ENCODE assay signal across 21 cellular contexts in genomic region chr2:1282552-1282951, GRCh38.
DNase-seq lines count a peak whose midpoint lies in the region; ATAC-seq and TF ChIP-seq lines count a peak whose summit lies in the region.
"Had no signal": no experiment of that assay in that cellular context is flagged by ENCODE, and none has a peak within 500 bp of the region (broad histone marks: within the 10 kb centered on the region; RNA-seq: fewer than 3 reads in every experiment).

No MANE protein-coding gene starts in this region.

- H3K4me3 ChIP-seq in HEK293 (ENCODE audit: low read depth, low read length) (no peak overlapping the region), brain microvascular endothelial cell (ENCODE audit: low read depth, low read length) (no peak overlapping the region)
- H3K4me3 ChIP-seq: GM12878, hepatocyte, lower lobe of right lung, mucosa of descending colon, sigmoid colon had no signal

- POLR2A ChIA-PET in HEK293 (lab: Yijun Ruan, JAX) = no interaction called here

- peak; percentile 10 for ATAC-seq in sciatic nerve
- ATAC-seq in HG03025 (IDR thresholded peaks at IDR 0.05; ENCODE audit: low FRiP score, unreplicated experiment) = no peak
- ATAC-seq in HG02885 (IDR thresholded peaks at IDR 0.05; ENCODE audit: poor library complexity, unreplicated experiment) = no peak
- ATAC-seq: effector memory CD8-positive, alpha-beta T cell; GM12878; mucosa of descending colon; stimulated activated naive B cell treated with anti-CD40 and anti-IgM and Interleukin-4, amounts not matched to agents 10 μg/mL and 1 μg/mL and 100 μg/mL, for 72 hours had no signal

- in situ Hi-C loops in brain microvascular endothelial cell (cut with HindIII; ENCODE audit: low pct_ligation_motif_present, low sequenced_read_pairs) = no loop called here

- TF ChIP-seq CTCF in HEK293 (tag by site-specific recombination; IDR thresholded peaks at IDR 0.05) (no peak), brain microvascular endothelial cell (IDR thresholded peaks at IDR 0.05; ENCODE audit: low read depth, low read length, missing control alignments) (no peak)

- H3K36me3 ChIP-seq in HEK293 (ENCODE audit: control insufficient read depth in 2 of 2, insufficient read depth in 1 of 2, low read length in 2 of 2) = no peaks in the 10 kb centered on the region
- no peaks in the 10 kb centered on the region for H3K36me3 ChIP-seq in brain microvascular endothelial cell (replicated peaks)
- H3K36me3 ChIP-seq: lower lobe of right lung, sigmoid colon had no signal

- H3K4me1 ChIP-seq in HEK293 (ENCODE audit: control insufficient read depth, insufficient read depth, low read length) = no peaks in the 10 kb centered on the region
- H3K4me1 ChIP-seq: lower lobe of right lung had no signal

- H3K27me3 ChIP-seq in brain microvascular endothelial cell (replicated peaks) = no peaks in the 10 kb centered on the region
- H3K27me3 ChIP-seq: hepatocyte had no signal

- H3K9me3 ChIP-seq in HEK293 (ENCODE audit: control insufficient read depth, insufficient read depth, low read depth, low read length) = no peaks in the 10 kb centered on the region
- H3K9me3 ChIP-seq: lower lobe of right lung, mucosa of descending colon, sigmoid colon had no signal

- H3K27ac ChIP-seq in HEK293 (ENCODE audit: extremely low read depth, low read depth, low read length) (no peak overlapping the region), brain microvascular endothelial cell (no peak overlapping the region)
- H3K27ac ChIP-seq: hepatocyte, lower lobe of right lung, sigmoid colon had no signal

- intact Hi-C loops in sciatic nerve (cut with DNase I) = no loop called here

- DNase-seq in brain microvascular endothelial cell (peak; percentile 11), inferior parietal cortex (ENCODE audit: extremely low spot score) (peak; percentile 19), sciatic nerve (ENCODE audit: low spot score) (no peak), DMS153 (lab: John Stamatoyannopoulos, UW) (no peak)
- DNase-seq: activated T-cell treated with anti-CD3 and anti-CD28 coated beads for 4 hours; caudate nucleus; cortex of kidney; effector memory CD8-positive, alpha-beta T cell; IMR-90; lower lobe of right lung; mucosa of descending colon; NCI-H1048; NCI-H1930; sigmoid colon; stimulated activated CD4-positive, alpha-beta T cell treated with anti-CD3 and anti-CD28 coated beads, Interleukin-4, amount 100 ng/mL, for 24 hours; stimulated activated naive B cell treated with anti-CD40 and anti-IgM and Interleukin-4, amounts not matched to agents 10 μg/mL and 1 μg/mL and 100 μg/mL, for 72 hours had no signal

- CTCF ChIA-PET in HEK293 (lab: Yijun Ruan, JAX) = interaction anchor here (0.8 kb wide), 1 partner anchor 268 kb away, joined by 3 read pairs; no protein-coding TSS in a partner anchor

TF ChIP-seq in HEK293, 187 proteins besides CTCF, POLR2A, EP300 and RAD21:
- peak; percentile 22; the same call in 1 of the 2 replicates for TF ChIP-seq ZFHX2 (tag by site-specific recombination; conservative IDR thresholded peaks at IDR 0.05)
- TF ChIP-seq GLI4 (tag by site-specific recombination; IDR thresholded peaks at IDR 0.05) = no peak

Comparison
In these comparisons a context has a peak if more than half of its experiments do, and no peak if none do; other contexts are left out.
1. DNase-seq: peak in brain microvascular endothelial cell (single experiment) and inferior parietal cortex (single experiment); none in sciatic nerve (single experiment) and DMS153 (single experiment).